17 cellular contexts compared by ENCODE assay signal in genomic region chr4:166143227-166143626, GRCh38.
DNase-seq lines count a peak whose midpoint lies in the region; ATAC-seq, FAIRE-seq and TF ChIP-seq lines count a peak whose summit lies in the region.
"Had no signal": no experiment of that assay in that cellular context is flagged by ENCODE, and none has a peak within 500 bp of the region (broad histone marks: within the 10 kb centered on the region; RNA-seq: fewer than 3 reads in every experiment).

No MANE protein-coding gene starts in this region.

- ATAC-seq in GM18867 (IDR thresholded peaks at IDR 0.05; ENCODE audit: unreplicated experiment) (peak; percentile 72), PC-3 (no peak), GM12878 (peak; percentile 85), GM19455 (IDR thresholded peaks at IDR 0.05; ENCODE audit: unreplicated experiment) (no peak)
- ATAC-seq in stimulated activated naive B cell treated with anti-CD40 and anti-IgM and Interleukin-4, amounts not matched to agents 10 μg/mL and 1 μg/mL and 100 μg/mL, for 72 hours (replicated peaks) = no peak
- ATAC-seq: effector memory CD8-positive, alpha-beta T cell; left cardiac atrium; sciatic nerve had no signal

- no peaks in the 10 kb centered on the region for H3F3A ChIP-seq in PC-3 (ENCODE audit: low read length, unreplicated experiment)

- no peak for TF ChIP-seq CTCF in AG10803 (conservative IDR thresholded peaks at IDR 0.05; ENCODE audit: low read length)
- TF ChIP-seq CTCF in PC-3 (conservative IDR thresholded peaks at IDR 0.05; ENCODE audit: low read depth, low read length) = no peak
- TF ChIP-seq CTCF in GM12878 (IDR thresholded peaks at IDR 0.05 in 2 of 3, conservative IDR thresholded peaks at IDR 0.05 in 1 of 3; ENCODE audit: control insufficient read depth in 2 of 3, extremely low read depth in 1 of 3, insufficient read depth in 1 of 3, low read depth in 3 of 3, low read length in 3 of 3) = no peak
- no peak for TF ChIP-seq CTCF in esophagus squamous epithelium (IDR thresholded peaks at IDR 0.05)

- H3K4me1 Mint-ChIP-seq in stimulated activated naive B cell treated with anti-CD40 and anti-IgM and Interleukin-4, amounts not matched to agents 10 μg/mL and 1 μg/mL and 100 μg/mL, for 72 hours = no peaks in the 10 kb centered on the region
- H3K4me1 Mint-ChIP-seq: brain; CD4-positive, alpha-beta memory T cell had no signal

- no peaks in the 10 kb centered on the region for H3K27me3 ChIP-seq in PC-3 (ENCODE audit: low read length)
- H3K27me3 ChIP-seq in GM12878 (replicated peaks in 1 of 2; ENCODE audit: control insufficient read depth in 2 of 2, insufficient read depth in 2 of 2, low read length in 1 of 2) = no peaks in the 10 kb centered on the region
- no peaks in the 10 kb centered on the region for H3K27me3 ChIP-seq in esophagus squamous epithelium

- H3K4me3 Mint-ChIP-seq in stimulated activated naive B cell treated with anti-CD40 and anti-IgM and Interleukin-4, amounts not matched to agents 10 μg/mL and 1 μg/mL and 100 μg/mL, for 72 hours = no peak overlapping the region
- H3K4me3 Mint-ChIP-seq: brain; CD4-positive, alpha-beta memory T cell; effector memory CD8-positive, alpha-beta T cell had no signal

- H3K9me3 ChIP-seq in PC-3 (ENCODE audit: low read length) (no peaks in the 10 kb centered on the region), GM12878 (replicated peaks; ENCODE audit: control insufficient read depth, insufficient read depth, low read length) (no peaks in the 10 kb centered on the region), esophagus squamous epithelium (no peaks in the 10 kb centered on the region)
- H3K9me3 ChIP-seq: thoracic aorta had no signal

- intact Hi-C loops in PC-3 (cut with micrococcal nuclease) = no loop called here
- intact Hi-C loops in GM12878 (cut with micrococcal nuclease; ENCODE audit: unreplicated experiment) = no loop called here
- intact Hi-C loops in esophagus squamous epithelium (cut with DNase I) = no loop called here

- H3K27ac ChIP-seq in PC-3 (ENCODE audit: low read length) = no peak overlapping the region
- H3K27ac ChIP-seq in GM12878 (ENCODE audit: control insufficient read depth, insufficient read depth) = no peak overlapping the region
- no peak overlapping the region for H3K27ac ChIP-seq in esophagus squamous epithelium
- H3K27ac ChIP-seq: thoracic aorta had no signal

- no peaks in the 10 kb centered on the region for H3K9me2 ChIP-seq in PC-3 (replicated peaks; ENCODE audit: low read length)

- POLR2A ChIA-PET in PC-3 (lab: Charles Lee; ENCODE audit: unreplicated experiment) = no interaction called here
- POLR2A ChIA-PET in GM12878 (lab: Charles Lee) = no interaction called here

- no peaks in the 10 kb centered on the region for H3K27me3 Mint-ChIP-seq in stimulated activated naive B cell treated with anti-CD40 and anti-IgM and Interleukin-4, amounts not matched to agents 10 μg/mL and 1 μg/mL and 100 μg/mL, for 72 hours
- H3K27me3 Mint-ChIP-seq: brain; effector memory CD8-positive, alpha-beta T cell had no signal

- peak; percentile 5 for DNase-seq in AG10803 (ENCODE audit: low read depth)
- peak; percentile 45 for DNase-seq in PC-3
- no peak for DNase-seq in GM12878 (ENCODE audit: low read depth, low spot score)
- DNase-seq in esophagus squamous epithelium (lab: John Stamatoyannopoulos, UW) = no peak
- no peak for DNase-seq in stimulated activated naive B cell treated with anti-CD40 and anti-IgM and Interleukin-4, amounts not matched to agents 10 μg/mL and 1 μg/mL and 100 μg/mL, for 72 hours
- no peak for DNase-seq in DMS53 (lab: John Stamatoyannopoulos, UW)
- DNase-seq: activated T-cell treated with anti-CD3 and anti-CD28 coated beads, Interleukin-2, amount 50 U/mL, for 48 hours; effector memory CD8-positive, alpha-beta T cell; head of caudate nucleus; left cardiac atrium; Right ventricle myocardium superior had no signal

- CTCF ChIA-PET in PC-3 (lab: Charles Lee) (no interaction called here), GM12878 (lab: Yijun Ruan, JAX) (interaction anchor here (0.6 kb wide), 1 partner anchor 281 kb away, joined by 4 read pairs; no protein-coding TSS in a partner anchor)

- RAD21 ChIA-PET in GM12878 (lab: Charles Lee; ENCODE audit: unreplicated experiment) = no interaction called here

- TF ChIP-seq EP300 in GM12878 (IDR thresholded peaks at IDR 0.05; ENCODE audit: borderline replicate concordance in 1 of 2, control insufficient read depth in 1 of 2, low read depth in 2 of 2, low read length in 2 of 2) = no peak

- H4K20me1 ChIP-seq in PC-3 (ENCODE audit: low read length) (no peaks in the 10 kb centered on the region), GM12878 (ENCODE audit: control insufficient read depth, insufficient read depth) (no peaks in the 10 kb centered on the region; the same call in 1 of the 2 replicates)

- H3K4me3 ChIP-seq in AG10803 (ENCODE audit: low read length) = no peak overlapping the region
- H3K4me3 ChIP-seq in PC-3 (ENCODE audit: low read length) = no peak overlapping the region
- no peak overlapping the region for H3K4me3 ChIP-seq in GM12878
- no peak overlapping the region for H3K4me3 ChIP-seq in esophagus squamous epithelium
- H3K4me3 ChIP-seq: thoracic aorta had no signal

- H2AFZ ChIP-seq in PC-3 (ENCODE audit: low read length) = no peak overlapping the region
- no peak overlapping the region for H2AFZ ChIP-seq in GM12878 (ENCODE audit: control insufficient read depth, low read depth, low read length)

- H3K79me2 ChIP-seq in PC-3 (ENCODE audit: low read length) = no peaks in the 10 kb centered on the region
- no peaks in the 10 kb centered on the region for H3K79me2 ChIP-seq in GM12878 (ENCODE audit: control insufficient read depth, insufficient read depth, low read length)

- 0% methylated on average over 6 of the region's 6 CpGs for WGBS in GM12878 (ENCODE audit: insufficient coverage, insufficient replicate concordance, low lambda C conversion rate, missing lambda C conversion rate)
- 80 to 82% methylated on average over 5 to 6 of the region's 6 CpGs for whole genome bisulfite sequencing in esophagus squamous epithelium, 2 donors

- no peak overlapping the region for H3K9ac ChIP-seq in PC-3 (ENCODE audit: low read length)
- H3K9ac ChIP-seq in GM12878 (ENCODE audit: control insufficient read depth, insufficient read depth, low read length) = no peak overlapping the region

- no peak for TF ChIP-seq POLR2A in GM12878 (IDR thresholded peaks at IDR 0.05; ENCODE audit: low read depth, low read length)
- no peak for TF ChIP-seq POLR2A in esophagus squamous epithelium (IDR thresholded peaks at IDR 0.05)

- no peaks in the 10 kb centered on the region for H3K36me3 Mint-ChIP-seq in stimulated activated naive B cell treated with anti-CD40 and anti-IgM and Interleukin-4, amounts not matched to agents 10 μg/mL and 1 μg/mL and 100 μg/mL, for 72 hours
- H3K36me3 Mint-ChIP-seq: brain; CD4-positive, alpha-beta memory T cell had no signal

- SMC1A ChIA-PET in GM12878 (lab: Charles Lee; ENCODE audit: uncharacterized antibody, unreplicated experiment) = no interaction called here

- FAIRE-seq in GM12878 (lab: Jason Lieb, UNC) = no peak

- no peak for TF ChIP-seq RAD21 in GM12878 (IDR thresholded peaks at IDR 0.05; ENCODE audit: insufficient read depth, low read depth, low read length)

- in situ Hi-C loops in GM12878 (cut with MboI) = no loop called here

- H3K36me3 ChIP-seq in PC-3 (ENCODE audit: low read depth, low read length) = no peaks in the 10 kb centered on the region
- no peaks in the 10 kb centered on the region for H3K36me3 ChIP-seq in GM12878 (ENCODE audit: control insufficient read depth in 2 of 2, insufficient read depth in 2 of 2, low read length in 1 of 2)
- H3K36me3 ChIP-seq in esophagus squamous epithelium = no peaks in the 10 kb centered on the region
- H3K36me3 ChIP-seq: thoracic aorta had no signal

- H3K4me1 ChIP-seq in PC-3 (ENCODE audit: insufficient read depth, low read length) = no peaks in the 10 kb centered on the region
- no peaks in the 10 kb centered on the region for H3K4me1 ChIP-seq in GM12878 (ENCODE audit: control insufficient read depth, insufficient read depth, low read length)
- no peaks in the 10 kb centered on the region for H3K4me1 ChIP-seq in esophagus squamous epithelium

- no peaks in the 10 kb centered on the region for H3K9me3 Mint-ChIP-seq in stimulated activated naive B cell treated with anti-CD40 and anti-IgM and Interleukin-4, amounts not matched to agents 10 μg/mL and 1 μg/mL and 100 μg/mL, for 72 hours
- H3K9me3 Mint-ChIP-seq: brain had no signal

- no peak overlapping the region for H3K27ac Mint-ChIP-seq in stimulated activated naive B cell treated with anti-CD40 and anti-IgM and Interleukin-4, amounts not matched to agents 10 μg/mL and 1 μg/mL and 100 μg/mL, for 72 hours
- H3K27ac Mint-ChIP-seq: brain; CD4-positive, alpha-beta memory T cell; effector memory CD8-positive, alpha-beta T cell had no signal

- no TSS peak for BruUV-seq in PC-3 (replicated peaks; lab: Mats Ljungman, UMichigan)
- no TSS peak for BruUV-seq in GM12878 (replicated peaks; lab: Mats Ljungman, UMichigan)

- H3K4me2 ChIP-seq in PC-3 (ENCODE audit: low read length) (no peak overlapping the region), GM12878 (ENCODE audit: control insufficient read depth, insufficient read depth) (no peak overlapping the region)

TF ChIP-seq in GM12878, 131 proteins besides CTCF, POLR2A, EP300 and RAD21 (continues in another document):
- no peak for TF ChIP-seq BRCA1 (IDR thresholded peaks at IDR 0.05; ENCODE audit: low read depth, low read length)
- no peak for TF ChIP-seq MTA3 (IDR thresholded peaks at IDR 0.05; ENCODE audit: borderline replicate concordance, low read length)
- TF ChIP-seq CREM (IDR thresholded peaks at IDR 0.05; ENCODE audit: low read depth) = 0 out of 2 replicates have a peak, but pooled peaks have one; percentile 32
- TF ChIP-seq PAX8 (IDR thresholded peaks at IDR 0.05) = no peak
- no peak for TF ChIP-seq SPI1 (IDR thresholded peaks at IDR 0.05; ENCODE audit: borderline replicate concordance, insufficient read depth, low read depth, low read length)
- TF ChIP-seq HDAC2 (IDR thresholded peaks at IDR 0.05) = no peak
- TF ChIP-seq RUNX3 (IDR thresholded peaks at IDR 0.05; ENCODE audit: low read length) = peak; percentile 74
- TF ChIP-seq KDM1A (IDR thresholded peaks at IDR 0.05; ENCODE audit: borderline replicate concordance) = no peak
- TF ChIP-seq BHLHE40 (IDR thresholded peaks at IDR 0.05; ENCODE audit: borderline replicate concordance in 1 of 2, low read depth in 2 of 2, low read length in 1 of 2) = peak in 1 of 2 experiments; percentile 15; a peak in 1 of 4 replicates
- TF ChIP-seq MTA2 (IDR thresholded peaks at IDR 0.05; ENCODE audit: low read depth) = peak; percentile 42; the same call in 1 of the 2 replicates

Comparison
In these comparisons a context has a peak if more than half of its experiments do, and no peak if none do; other contexts are left out.
1. DNase-seq: peak in AG10803 (single experiment) and PC-3 (single experiment); none in GM12878 (single experiment), esophagus squamous epithelium (single experiment), stimulated activated naive B cell treated with anti-CD40 and anti-IgM and Interleukin-4, amounts not matched to agents 10 μg/mL and 1 μg/mL and 100 μg/mL, for 72 hours (single experiment) and DMS53 (single experiment).
2. ATAC-seq: peak in GM18867 (single experiment) and GM12878 (single experiment); none in PC-3 (single experiment), stimulated activated naive B cell treated with anti-CD40 and anti-IgM and Interleukin-4, amounts not matched to agents 10 μg/mL and 1 μg/mL and 100 μg/mL, for 72 hours (0 of 2) and GM19455 (single experiment).